23 cellular contexts compared by ENCODE assay signal in the genomic region with DNA sequence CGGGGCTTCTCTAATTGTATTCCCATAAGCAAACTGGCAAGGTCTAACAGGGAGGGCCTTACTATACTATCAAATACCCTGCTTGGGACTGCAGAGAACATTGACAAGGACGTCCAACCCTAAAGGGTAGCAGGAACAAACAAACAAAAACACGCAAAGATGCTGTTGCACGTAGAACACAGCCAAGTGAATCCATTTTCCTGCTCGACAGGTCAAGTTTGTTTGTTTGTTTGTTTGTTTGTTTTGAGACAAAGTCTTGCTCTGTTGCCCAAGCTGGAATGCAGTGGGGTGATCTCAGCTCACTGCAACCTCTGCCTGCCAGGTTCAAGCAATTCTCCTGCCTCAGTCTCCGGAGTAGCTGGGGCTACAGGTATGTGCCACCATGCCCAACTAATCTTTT.
"Had no signal": no experiment of that assay in that cellular context is flagged by ENCODE, and none has a peak within 500 bp of the region (broad histone marks: within the 10 kb centered on the region; RNA-seq: fewer than 3 reads in every experiment).

No MANE protein-coding gene starts in this region.

- H3K9me3 Mint-ChIP-seq: activated naive CD8-positive, alpha-beta T cell treated with anti-CD3 and anti-CD28 coated beads, Interleukin-2, amount 10 ng/mL, durations not matched to agents 7 days and 5 days had no signal

- H3K27me3 ChIP-seq: adrenal gland, breast epithelium had no signal

- H3K4me1 ChIP-seq: breast epithelium had no signal

- ATAC-seq: activated CD4-positive, CD25-positive, alpha-beta regulatory T cell treated with anti-CD3 and anti-CD28 coated beads, Interleukin-2, amount 50 U/mL, for 24 hours; activated CD8-positive, alpha-beta T cell treated with anti-CD3 and anti-CD28 coated beads, Interleukin-2, amount 10 ng/mL, durations not matched to agents 7 days and 5 days; Right ventricle myocardium inferior had no signal

- DNase-seq: activated CD4-positive, alpha-beta T cell treated with anti-CD3 and anti-CD28 coated beads for 48 hours; activated CD4-positive, alpha-beta T cell treated with anti-CD3 and anti-CD28 coated beads, Interleukin-2, amount 50 U/mL, for 4 hours; activated CD8-positive, alpha-beta memory T cell treated with anti-CD3 and anti-CD28 coated beads, Interleukin-2, amount 50 U/mL, for 48 hours; activated CD8-positive, alpha-beta T cell treated with anti-CD3 and anti-CD28 coated beads, Interleukin-2, amount 10 ng/mL, durations not matched to agents 7 days and 5 days; activated naive CD4-positive, alpha-beta T cell treated with anti-CD3 and anti-CD28 coated beads, Interleukin-2, amount 50 U/mL, for 16 hours; activated naive CD8-positive, alpha-beta T cell treated with anti-CD3 and anti-CD28 coated beads, Interleukin-2, amount 10 ng/mL, durations not matched to agents 7 days and 5 days; activated T-cell treated with anti-CD3 and anti-CD28 coated beads, Interleukin-2, amount 50 U/mL, for 1 hour; adrenal gland; anterior cingulate cortex; caudate nucleus; MM.1S; NCI-H1105; NCI-H1436; NCI-H1694 treated with DMSO at 0.1 percent for 48 hours; NCI-H2029 treated with DMSO at 0.1 percent for 48 hours; NCI-H510A treated with DMSO at 0.1 percent for 48 hours; T-helper 1 cell; WERI-Rb-1 had no signal

- H3K27me3 Mint-ChIP-seq: activated naive CD8-positive, alpha-beta T cell treated with anti-CD3 and anti-CD28 coated beads, Interleukin-2, amount 10 ng/mL, durations not matched to agents 7 days and 5 days had no signal

- H3K4me3 Mint-ChIP-seq: activated CD8-positive, alpha-beta T cell treated with anti-CD3 and anti-CD28 coated beads, Interleukin-2, amount 10 ng/mL, durations not matched to agents 7 days and 5 days; activated naive CD8-positive, alpha-beta T cell treated with anti-CD3 and anti-CD28 coated beads, Interleukin-2, amount 10 ng/mL, durations not matched to agents 7 days and 5 days had no signal

- H3K36me3 ChIP-seq: breast epithelium had no signal

- H3K9me3 ChIP-seq: adrenal gland, breast epithelium had no signal

- H3K27ac ChIP-seq: breast epithelium, coronary artery, SK-N-MC, WERI-Rb-1 had no signal

- H3K4me3 ChIP-seq: adrenal gland, breast epithelium, coronary artery, SK-N-MC had no signal
